Comparison of ENCODE assay signal across 9 cellular contexts in the genomic region with DNA sequence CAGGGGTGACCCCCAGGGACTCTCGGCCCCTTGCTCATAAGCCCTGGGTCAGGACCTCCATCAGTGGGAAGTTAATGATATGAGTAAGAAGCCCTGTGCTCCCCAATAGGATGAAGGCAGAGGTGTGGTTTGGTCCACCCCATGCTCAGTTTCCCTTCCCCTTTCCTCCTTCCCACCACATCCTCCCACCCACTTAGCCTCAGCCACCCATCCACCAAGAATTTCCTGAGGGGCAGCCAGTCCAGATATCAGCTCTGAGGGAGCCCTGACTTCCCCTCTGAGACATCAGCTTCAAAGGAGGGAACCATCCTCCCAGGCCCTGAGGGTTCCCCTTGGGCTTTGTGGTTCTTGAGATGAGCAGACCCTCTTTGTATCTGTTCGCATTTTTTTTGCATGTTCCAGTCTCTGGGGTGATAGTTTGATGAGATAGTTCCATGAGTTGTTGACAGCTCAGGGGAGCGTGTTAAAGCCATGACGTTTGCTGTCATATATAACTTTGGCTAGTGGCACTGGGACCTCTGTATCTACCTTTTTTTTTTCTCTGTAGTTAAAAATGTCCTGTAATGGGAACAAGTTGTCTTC.
DNase-seq lines count a peak whose midpoint lies in the region; ATAC-seq, FAIRE-seq and TF ChIP-seq lines count a peak whose summit lies in the region.
"Had no signal": no experiment of that assay in that cellular context is flagged by ENCODE, and none has a peak within 500 bp of the region (broad histone marks: within the 10 kb centered on the region; RNA-seq: fewer than 3 reads in every experiment).

No MANE protein-coding gene starts in this region.

- no peak for TF ChIP-seq POLR2A in GM12878 (IDR thresholded peaks at IDR 0.05; ENCODE audit: low read depth, low read length)

- peak overlapping the region; percentile 90 for H3K4me2 ChIP-seq in GM12878 (ENCODE audit: control insufficient read depth, insufficient read depth)
- H3K4me2 ChIP-seq: KMS-11 had no signal

- no peaks in the 10 kb centered on the region for H3K27me3 ChIP-seq in GM12878 (replicated peaks in 1 of 2; ENCODE audit: control insufficient read depth in 2 of 2, insufficient read depth in 2 of 2, low read length in 1 of 2)
- no peaks in the 10 kb centered on the region for H3K27me3 ChIP-seq in ascending aorta

- RAD21 ChIA-PET in GM12878 (lab: Charles Lee; ENCODE audit: unreplicated experiment): interaction anchor here (0.6 to 5.3 kb wide), 26 partner anchors 9 to 418 kb away, joined by 3 to 67 read pairs (median 4); no protein-coding TSS in a partner anchor

- peak; percentile 78 for ATAC-seq in GM18517 (IDR thresholded peaks at IDR 0.05; ENCODE audit: unreplicated experiment)
- ATAC-seq in GM21529 (IDR thresholded peaks at IDR 0.05; ENCODE audit: unreplicated experiment): peak; percentile 77
- ATAC-seq in GM12878: peak; percentile 84

- POLR2A ChIA-PET in GM12878 (lab: Charles Lee): interaction anchor here (0.6 to 2.9 kb wide), 15 partner anchors 9 to 637 kb away, joined by 3 to 21 read pairs (median 4); a partner anchor contains a TSS

- 1% methylated on average over 4 of the region's 4 CpGs for WGBS in GM12878 (ENCODE audit: insufficient coverage, insufficient replicate concordance, low lambda C conversion rate, missing lambda C conversion rate)

- TF ChIP-seq RAD21 in GM12878 (IDR thresholded peaks at IDR 0.05; ENCODE audit: insufficient read depth, low read depth, low read length): peak; percentile 18; the same call in 1 of the 2 replicates

- CTCF ChIA-PET in GM12878 (lab: Yijun Ruan, JAX): interaction anchor here (0.6 to 1.7 kb wide), 15 partner anchors 9 to 216 kb away, joined by 3 to 11 read pairs (median 5); no protein-coding TSS in a partner anchor

- H3K79me2 ChIP-seq in GM12878 (ENCODE audit: control insufficient read depth, insufficient read depth, low read length): no peaks in the 10 kb centered on the region

- H3K36me3 ChIP-seq in GM12878 (ENCODE audit: control insufficient read depth in 2 of 2, insufficient read depth in 2 of 2, low read length in 1 of 2) (peaks cover 0 to 14% of the 10 kb centered on the region in 2 experiments; a peak in 3 of 4 replicates), ascending aorta (peaks cover 30 to 47% of the 10 kb centered on the region in 2 donors)

- H3K4me3 ChIP-seq in GM12878: no peak overlapping the region
- H3K4me3 ChIP-seq in ascending aorta: no peak overlapping the region

- peak; percentile 94 for FAIRE-seq in GM12878 (lab: Jason Lieb, UNC)

- DNase-seq in Kasumi-1 (lab: John Stamatoyannopoulos, UW): peak; percentile 76 to 85
- peak; percentile 99 for DNase-seq in GM12878 (ENCODE audit: low read depth, low spot score)
- no peak for DNase-seq in ascending aorta (ENCODE audit: low spot score in 2 of 2)
- DNase-seq in NCI-H748 treated with DMSO at 0.1 percent for 48 hours (lab: John Stamatoyannopoulos, UW): no peak
- DNase-seq in A172 (ENCODE audit: low spot score): no peak
- no peak for DNase-seq in SHP77 (lab: John Stamatoyannopoulos, UW)

- H2AFZ ChIP-seq in GM12878 (ENCODE audit: control insufficient read depth, low read depth, low read length): no peak overlapping the region

- BruUV-seq in GM12878 (replicated peaks; lab: Mats Ljungman, UMichigan): no TSS peak

- H3K4me1 ChIP-seq in GM12878 (ENCODE audit: control insufficient read depth, insufficient read depth, low read length) (peaks cover 42% of the 10 kb centered on the region), ascending aorta (no peaks in the 10 kb centered on the region)

- H4K20me1 ChIP-seq in GM12878 (ENCODE audit: control insufficient read depth, insufficient read depth): no peaks in the 10 kb centered on the region

- intact Hi-C loops in GM12878 (cut with micrococcal nuclease; ENCODE audit: unreplicated experiment): loop anchor here (1.0 kb wide), 4 partner anchors 26 to 419 kb away; no protein-coding TSS in a partner anchor
- intact Hi-C loops in ascending aorta (cut with DNase I): loop anchor here (5.0 kb wide), 1 partner anchor 545 kb away; no protein-coding TSS in a partner anchor

- H3K27ac ChIP-seq in GM12878 (ENCODE audit: control insufficient read depth, insufficient read depth): peak overlapping the region; percentile 74
- H3K27ac ChIP-seq in ascending aorta: peak overlapping the region in 1 of 2 donors; percentile 30
- H3K27ac ChIP-seq: KMS-11 had no signal

- no peaks in the 10 kb centered on the region; the same call in 2 of the 3 replicates for H3K9me3 ChIP-seq in GM12878 (replicated peaks; ENCODE audit: control insufficient read depth, insufficient read depth, low read length)
- H3K9me3 ChIP-seq in ascending aorta: no peaks in the 10 kb centered on the region

- H3K9ac ChIP-seq in GM12878 (ENCODE audit: control insufficient read depth, insufficient read depth, low read length): no peak overlapping the region
- H3K9ac ChIP-seq: KMS-11 had no signal

- TF ChIP-seq CTCF in GM12878 (IDR thresholded peaks at IDR 0.05 in 2 of 3, conservative IDR thresholded peaks at IDR 0.05 in 1 of 3; ENCODE audit: control insufficient read depth in 2 of 3, extremely low read depth in 1 of 3, insufficient read depth in 1 of 3, low read depth in 3 of 3, low read length in 3 of 3) (no peak), ascending aorta (IDR thresholded peaks at IDR 0.05) (no peak)

- SMC1A ChIA-PET in GM12878 (lab: Charles Lee; ENCODE audit: uncharacterized antibody, unreplicated experiment): interaction anchor here (0.7 to 4.3 kb wide), 17 partner anchors 9 to 122 kb away, joined by 3 to 58 read pairs (median 5); no protein-coding TSS in a partner anchor

- in situ Hi-C loops in GM12878 (cut with MboI): loop anchor here (25.0 kb wide), 1 partner anchor 540 kb away; no protein-coding TSS in a partner anchor

- TF ChIP-seq EP300 in GM12878 (IDR thresholded peaks at IDR 0.05; ENCODE audit: borderline replicate concordance in 1 of 2, control insufficient read depth in 1 of 2, low read depth in 2 of 2, low read length in 2 of 2): peak; percentile 90 to 94; a peak in 3 of 4 replicates

TF ChIP-seq in GM12878, 131 proteins besides CTCF, POLR2A, EP300 and RAD21 (continues in another document):
- TF ChIP-seq, protein P1, sequence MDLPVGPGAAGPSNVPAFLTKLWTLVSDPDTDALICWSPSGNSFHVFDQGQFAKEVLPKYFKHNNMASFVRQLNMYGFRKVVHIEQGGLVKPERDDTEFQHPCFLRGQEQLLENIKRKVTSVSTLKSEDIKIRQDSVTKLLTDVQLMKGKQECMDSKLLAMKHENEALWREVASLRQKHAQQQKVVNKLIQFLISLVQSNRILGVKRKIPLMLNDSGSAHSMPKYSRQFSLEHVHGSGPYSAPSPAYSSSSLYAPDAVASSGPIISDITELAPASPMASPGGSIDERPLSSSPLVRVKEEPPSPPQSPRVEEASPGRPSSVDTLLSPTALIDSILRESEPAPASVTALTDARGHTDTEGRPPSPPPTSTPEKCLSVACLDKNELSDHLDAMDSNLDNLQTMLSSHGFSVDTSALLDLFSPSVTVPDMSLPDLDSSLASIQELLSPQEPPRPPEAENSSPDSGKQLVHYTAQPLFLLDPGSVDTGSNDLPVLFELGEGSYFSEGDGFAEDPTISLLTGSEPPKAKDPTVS (IDR thresholded peaks at IDR 0.05; ENCODE audit: low read depth, low read length): no peak
- TF ChIP-seq NR2F1 (conservative IDR thresholded peaks at IDR 0.05) (peak; percentile 100), CHD1 (IDR thresholded peaks at IDR 0.05; ENCODE audit: low read depth, low read length) (no peak), TCF12 (IDR thresholded peaks at IDR 0.05; ENCODE audit: low read depth, low read length) (peak; percentile 91), JUND (IDR thresholded peaks at IDR 0.05; ENCODE audit: low read depth, low read length) (peak; percentile 33; the same call in 1 of the 2 replicates), POLR2AphosphoS5 (IDR thresholded peaks at IDR 0.05; ENCODE audit: low read length) (no peak; the same call in 1 of the 2 replicates), SUZ12 (IDR thresholded peaks at IDR 0.05; ENCODE audit: unreplicated experiment) (no peak), ZNF217 (IDR thresholded peaks at IDR 0.05) (peak; percentile 93), KDM1A (IDR thresholded peaks at IDR 0.05; ENCODE audit: borderline replicate concordance) (no peak), HDAC6 (IDR thresholded peaks at IDR 0.05; ENCODE audit: unreplicated experiment) (no peak), SIX5 (IDR thresholded peaks at IDR 0.05; ENCODE audit: low read depth, low read length, severe bottlenecking) (no peak)
- TF ChIP-seq, protein P2, sequence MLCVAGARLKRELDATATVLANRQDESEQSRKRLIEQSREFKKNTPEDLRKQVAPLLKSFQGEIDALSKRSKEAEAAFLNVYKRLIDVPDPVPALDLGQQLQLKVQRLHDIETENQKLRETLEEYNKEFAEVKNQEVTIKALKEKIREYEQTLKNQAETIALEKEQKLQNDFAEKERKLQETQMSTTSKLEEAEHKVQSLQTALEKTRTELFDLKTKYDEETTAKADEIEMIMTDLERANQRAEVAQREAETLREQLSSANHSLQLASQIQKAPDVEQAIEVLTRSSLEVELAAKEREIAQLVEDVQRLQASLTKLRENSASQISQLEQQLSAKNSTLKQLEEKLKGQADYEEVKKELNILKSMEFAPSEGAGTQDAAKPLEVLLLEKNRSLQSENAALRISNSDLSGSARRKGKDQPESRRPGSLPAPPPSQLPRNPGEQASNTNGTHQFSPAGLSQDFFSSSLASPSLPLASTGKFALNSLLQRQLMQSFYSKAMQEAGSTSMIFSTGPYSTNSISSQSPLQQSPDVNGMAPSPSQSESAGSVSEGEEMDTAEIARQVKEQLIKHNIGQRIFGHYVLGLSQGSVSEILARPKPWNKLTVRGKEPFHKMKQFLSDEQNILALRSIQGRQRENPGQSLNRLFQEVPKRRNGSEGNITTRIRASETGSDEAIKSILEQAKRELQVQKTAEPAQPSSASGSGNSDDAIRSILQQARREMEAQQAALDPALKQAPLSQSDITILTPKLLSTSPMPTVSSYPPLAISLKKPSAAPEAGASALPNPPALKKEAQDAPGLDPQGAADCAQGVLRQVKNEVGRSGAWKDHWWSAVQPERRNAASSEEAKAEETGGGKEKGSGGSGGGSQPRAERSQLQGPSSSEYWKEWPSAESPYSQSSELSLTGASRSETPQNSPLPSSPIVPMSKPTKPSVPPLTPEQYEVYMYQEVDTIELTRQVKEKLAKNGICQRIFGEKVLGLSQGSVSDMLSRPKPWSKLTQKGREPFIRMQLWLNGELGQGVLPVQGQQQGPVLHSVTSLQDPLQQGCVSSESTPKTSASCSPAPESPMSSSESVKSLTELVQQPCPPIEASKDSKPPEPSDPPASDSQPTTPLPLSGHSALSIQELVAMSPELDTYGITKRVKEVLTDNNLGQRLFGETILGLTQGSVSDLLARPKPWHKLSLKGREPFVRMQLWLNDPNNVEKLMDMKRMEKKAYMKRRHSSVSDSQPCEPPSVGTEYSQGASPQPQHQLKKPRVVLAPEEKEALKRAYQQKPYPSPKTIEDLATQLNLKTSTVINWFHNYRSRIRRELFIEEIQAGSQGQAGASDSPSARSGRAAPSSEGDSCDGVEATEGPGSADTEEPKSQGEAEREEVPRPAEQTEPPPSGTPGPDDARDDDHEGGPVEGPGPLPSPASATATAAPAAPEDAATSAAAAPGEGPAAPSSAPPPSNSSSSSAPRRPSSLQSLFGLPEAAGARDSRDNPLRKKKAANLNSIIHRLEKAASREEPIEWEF (IDR thresholded peaks at IDR 0.05; ENCODE audit: insufficient replicate concordance, low read depth, low read length): peak; percentile 90

Comparison
In these comparisons a context has a peak if more than half of its experiments do, and no peak if none do; other contexts are left out.
1. DNase-seq: peak in Kasumi-1 (2 of 2) and GM12878 (single experiment); none in ascending aorta (0 of 2), NCI-H748 treated with DMSO at 0.1 percent for 48 hours (single experiment), A172 (single experiment) and SHP77 (0 of 2).
2. Peak in every context shown above with its lines, with median percentiles within 50 percentile points of each other: ATAC-seq.